ENCODE assay signal across 27 cellular contexts in the genomic region with DNA sequence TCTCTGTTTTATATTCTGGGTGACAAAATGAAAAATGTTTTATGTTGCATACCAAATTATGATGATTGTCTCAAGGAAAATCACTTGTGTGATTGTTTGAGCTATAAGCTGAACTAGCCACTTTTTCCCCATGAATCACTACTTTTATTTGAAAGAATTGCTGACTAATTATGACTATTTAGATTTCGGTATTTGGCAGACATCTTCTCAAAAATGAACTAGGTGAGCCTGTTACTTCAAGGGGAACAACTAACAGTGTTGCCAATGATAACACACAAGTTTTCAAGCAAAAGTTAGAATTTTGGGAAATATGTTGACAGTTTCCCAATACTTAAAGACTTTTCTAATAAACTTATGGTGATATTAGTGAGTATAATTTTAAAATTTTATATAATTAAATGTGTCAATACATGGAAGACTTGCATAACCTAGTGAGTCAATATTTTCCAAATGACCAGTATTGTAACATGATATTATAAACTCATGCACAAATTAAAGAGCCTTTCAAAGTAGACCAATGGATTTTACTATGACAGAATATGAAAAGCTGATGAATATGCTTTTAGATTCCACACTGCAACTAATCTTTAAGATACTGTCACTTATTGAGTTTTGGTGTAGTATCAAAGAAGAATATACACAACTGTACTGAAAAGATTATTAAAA.
DNase-seq lines count a peak whose midpoint lies in the region; ATAC-seq and TF ChIP-seq lines count a peak whose summit lies in the region.
"Had no signal": no experiment of that assay in that cellular context is flagged by ENCODE, and none has a peak within 500 bp of the region (broad histone marks: within the 10 kb centered on the region; RNA-seq: fewer than 3 reads in every experiment).

No MANE protein-coding gene starts in this region.

- POLR2A ChIA-PET in CD8-positive, alpha-beta memory T cell (lab: Charles Lee), result no interaction called here

- H3K36me3 ChIP-seq in fibroblast of lung (ENCODE audit: control insufficient read depth, insufficient read depth, low read length) (no peaks in the 10 kb centered on the region), testis (ENCODE audit: low read depth, missing control alignments) (no peaks in the 10 kb centered on the region)
- H3K36me3 ChIP-seq in CD8-positive, alpha-beta memory T cell (ENCODE audit: insufficient read depth, low read length), result no peaks in the 10 kb centered on the region
- H3K36me3 ChIP-seq: brain microvascular endothelial cell had no signal

- TF ChIP-seq POLR2A in testis (IDR thresholded peaks at IDR 0.05), result no peak

- no peaks in the 10 kb centered on the region for H3K79me2 ChIP-seq in fibroblast of lung (ENCODE audit: control insufficient read depth, insufficient read depth, low read length)

- peaks cover 4 to 31% (median 4%) of the 10 kb centered on the region in 3 donors for H3K36me3 Mint-ChIP-seq in CD8-positive, alpha-beta memory T cell

- WGBS in testis, 2 donors, result 57 to 82% methylated on average over 1 of the region's 1 CpG

- no peaks in the 10 kb centered on the region for H4K20me1 ChIP-seq in fibroblast of lung (ENCODE audit: control insufficient read depth, extremely low read depth, insufficient read depth, low read length)

- H3K27ac ChIP-seq in fibroblast of lung (ENCODE audit: insufficient read depth, low read length) (no peak overlapping the region), testis (no peak overlapping the region)
- no peak overlapping the region for H3K27ac ChIP-seq in CD8-positive, alpha-beta memory T cell (ENCODE audit: low read depth, low read length)
- H3K27ac ChIP-seq: brain microvascular endothelial cell, C4-2B had no signal

- intact Hi-C loops in testis (cut with DNase I; ENCODE audit: low total_unique reads), result no loop called here

- TF ChIP-seq CTCF in fibroblast of lung (conservative IDR thresholded peaks at IDR 0.05 in 1 of 2, IDR thresholded peaks at IDR 0.05 in 1 of 2; ENCODE audit: low read depth in 1 of 2, low read length in 2 of 2) (no peak), testis (IDR thresholded peaks at IDR 0.05) (no peak)

- H3K9me3 ChIP-seq in fibroblast of lung (ENCODE audit: control insufficient read depth, insufficient read depth, low read depth, low read length) (no peaks in the 10 kb centered on the region), testis (no peaks in the 10 kb centered on the region)
- H3K9me3 ChIP-seq in CD8-positive, alpha-beta memory T cell (ENCODE audit: low read length), result peaks cover 17% of the 10 kb centered on the region

- CTCF ChIA-PET in CD8-positive, alpha-beta memory T cell (lab: Charles Lee), result no interaction called here

- H3K4me3 Mint-ChIP-seq in CD8-positive, alpha-beta memory T cell, result no peak overlapping the region
- H3K4me3 Mint-ChIP-seq: activated CD4-positive, alpha-beta T cell treated with anti-CD3 and anti-CD28 coated beads for 36 hours; activated naive CD8-positive, alpha-beta T cell treated with anti-CD3 and anti-CD28 coated beads, Interleukin-2, amount 50 U/mL, for 24 hours; activated T-cell treated with anti-CD3 and anti-CD28 coated beads, Interleukin-2, amount 50 U/mL, for 24 hours; type B pancreatic cell had no signal

- H3K9me3 Mint-ChIP-seq in CD8-positive, alpha-beta memory T cell, result peaks cover 16 to 33% (median 28%) of the 10 kb centered on the region in 5 donors

- DNase-seq in A172 (ENCODE audit: low spot score) (peak; percentile 3), GM03348 (ENCODE audit: low spot score) (peak; percentile 33), RPMI7951 (ENCODE audit: low read depth) (peak; percentile 49), fibroblast of lung (ENCODE audit: low read depth in 2 of 2) (peak; percentile 3 to 49), NCI-H1930 (lab: John Stamatoyannopoulos, UW) (no peak), testis (no peak)
- no peak for DNase-seq in CD8-positive, alpha-beta memory T cell
- DNase-seq: 8988T; activated CD4-positive, alpha-beta T cell treated with anti-CD3 and anti-CD28 coated beads for 36 hours; activated gamma-delta T cell treated with Interleukin-2 at 50 U/mL for 16 hours; activated naive CD8-positive, alpha-beta T cell treated with anti-CD3 and anti-CD28 coated beads, Interleukin-2, amount 50 U/mL, for 24 hours; activated T-cell treated with anti-CD3 and anti-CD28 coated beads, Interleukin-2, amount 50 U/mL, for 24 hours; brain microvascular endothelial cell; effector CD4-positive, alpha-beta T cell; KBM-7; kidney glomerular epithelial cell; NCI-H1436 treated with DMSO at 0.1 percent for 48 hours; NCI-H524; NK-92 treated with Interleukin-12 subunit alpha and Interleukin-12 subunit beta, amount 100 ng/mL, for 24 hours; posterior cingulate gyrus; stimulated activated CD8-positive, alpha-beta memory T cell treated with anti-CD3 and anti-CD28 coated beads, Interleukin-4, amount 100 ng/mL, for 48 hours had no signal

- H3K9ac ChIP-seq in fibroblast of lung (ENCODE audit: insufficient read depth, low read length), result no peak overlapping the region

- no peak overlapping the region for H3K4me3 ChIP-seq in fibroblast of lung (replicated peaks in 1 of 4; ENCODE audit: control extremely low read depth in 1 of 4, insufficient read depth in 1 of 4, low read depth in 3 of 4, low read length in 4 of 4)
- no peak overlapping the region for H3K4me3 ChIP-seq in CD8-positive, alpha-beta memory T cell (ENCODE audit: low read length)
- H3K4me3 ChIP-seq in testis, result no peak overlapping the region
- H3K4me3 ChIP-seq: lung had no signal

- H2AFZ ChIP-seq in fibroblast of lung (ENCODE audit: low read length), result no peak overlapping the region

- no peaks in the 10 kb centered on the region for H3K4me1 ChIP-seq in fibroblast of lung (ENCODE audit: control insufficient read depth, extremely low read depth, insufficient read depth, low read length)
- H3K4me1 ChIP-seq in CD8-positive, alpha-beta memory T cell (ENCODE audit: insufficient read depth, low read length), result no peaks in the 10 kb centered on the region
- no peaks in the 10 kb centered on the region for H3K4me1 ChIP-seq in testis

- H3K27me3 ChIP-seq in fibroblast of lung (ENCODE audit: control insufficient read depth, insufficient read depth, low read length), result no peaks in the 10 kb centered on the region
- no peaks in the 10 kb centered on the region for H3K27me3 ChIP-seq in CD8-positive, alpha-beta memory T cell (ENCODE audit: insufficient read depth, low read length, poor library complexity, severe bottlenecking)
- no peaks in the 10 kb centered on the region for H3K27me3 ChIP-seq in testis
- H3K27me3 ChIP-seq: brain microvascular endothelial cell had no signal

- H3K4me1 Mint-ChIP-seq in CD8-positive, alpha-beta memory T cell, result no peaks in the 10 kb centered on the region
- H3K4me1 Mint-ChIP-seq: activated CD4-positive, alpha-beta T cell treated with anti-CD3 and anti-CD28 coated beads for 36 hours; activated naive CD8-positive, alpha-beta T cell treated with anti-CD3 and anti-CD28 coated beads, Interleukin-2, amount 50 U/mL, for 24 hours had no signal

- peaks cover 0 to 1% of the 10 kb centered on the region in 2 donors for H3K27me3 Mint-ChIP-seq in CD8-positive, alpha-beta memory T cell
- H3K27me3 Mint-ChIP-seq: activated CD4-positive, alpha-beta T cell treated with anti-CD3 and anti-CD28 coated beads for 36 hours; activated naive CD8-positive, alpha-beta T cell treated with anti-CD3 and anti-CD28 coated beads, Interleukin-2, amount 50 U/mL, for 24 hours; activated T-cell treated with anti-CD3 and anti-CD28 coated beads, Interleukin-2, amount 50 U/mL, for 24 hours; type B pancreatic cell had no signal

- H3K27ac Mint-ChIP-seq in CD8-positive, alpha-beta memory T cell, result no peak overlapping the region
- H3K27ac Mint-ChIP-seq: activated CD4-positive, alpha-beta T cell treated with anti-CD3 and anti-CD28 coated beads for 36 hours; activated naive CD8-positive, alpha-beta T cell treated with anti-CD3 and anti-CD28 coated beads, Interleukin-2, amount 50 U/mL, for 24 hours; activated T-cell treated with anti-CD3 and anti-CD28 coated beads, Interleukin-2, amount 50 U/mL, for 24 hours; type B pancreatic cell had no signal

- no peak for ATAC-seq in GM19023 (IDR thresholded peaks at IDR 0.05; ENCODE audit: unreplicated experiment)
- ATAC-seq: activated CD4-positive, alpha-beta T cell treated with anti-CD3 and anti-CD28 coated beads for 36 hours; activated naive CD8-positive, alpha-beta T cell treated with anti-CD3 and anti-CD28 coated beads, Interleukin-2, amount 50 U/mL, for 24 hours; Panc1; sciatic nerve had no signal

- H3K4me2 ChIP-seq in fibroblast of lung (ENCODE audit: extremely low read depth, insufficient read depth, low read length), result no peak overlapping the region

Comparison
In these comparisons a context has a peak if more than half of its experiments do, and no peak if none do; other contexts are left out.
1. DNase-seq: peak in A172 (single experiment), GM03348 (single experiment), RPMI7951 (single experiment) and fibroblast of lung (2 of 2); none in CD8-positive, alpha-beta memory T cell (0 of 5), NCI-H1930 (0 of 2) and testis (single experiment).